1 cellular context compared by ENCODE assay signal in the genomic region with DNA sequence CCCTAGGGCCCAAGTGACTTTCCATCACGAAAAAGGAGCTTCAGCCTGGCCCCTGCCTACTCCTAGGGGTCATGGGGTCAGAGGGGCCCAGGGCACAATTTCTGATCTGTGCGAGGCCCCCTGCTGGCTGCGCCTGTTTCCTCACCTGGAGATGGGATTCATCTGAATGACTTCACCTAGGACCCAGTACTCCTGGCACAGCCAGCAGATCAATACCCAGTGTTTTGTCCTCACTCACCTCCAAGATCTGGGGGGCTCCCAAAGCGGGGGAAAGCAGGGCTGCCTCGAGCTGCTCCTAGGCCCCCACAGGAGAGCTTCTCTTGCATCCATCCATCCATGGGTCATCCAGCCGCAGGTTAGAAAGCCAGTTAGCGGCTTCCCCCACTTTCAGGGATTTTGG.
TF ChIP-seq lines count a peak whose summit lies in the region.

No MANE protein-coding gene starts in this region.

TF ChIP-seq in SK-N-SH, 30 proteins besides CTCF, POLR2A, EP300 and RAD21 (continued from another document):
- no peak for TF ChIP-seq REST (IDR thresholded peaks at IDR 0.05; ENCODE audit: low read depth, low read length)
- no peak for TF ChIP-seq FOXM1 (IDR thresholded peaks at IDR 0.05; ENCODE audit: low read depth)
- TF ChIP-seq TEAD4 (IDR thresholded peaks at IDR 0.05; ENCODE audit: borderline replicate concordance, insufficient read depth): no peak
- no peak for TF ChIP-seq RCOR1 (IDR thresholded peaks at IDR 0.05; ENCODE audit: low read length)
- TF ChIP-seq MEF2A (IDR thresholded peaks at IDR 0.05; ENCODE audit: borderline replicate concordance, low read depth): no peak
- no peak for TF ChIP-seq TAF1 (IDR thresholded peaks at IDR 0.05; ENCODE audit: borderline replicate concordance, low read depth, low read length)
- no peak for TF ChIP-seq USF2 (IDR thresholded peaks at IDR 0.05; ENCODE audit: borderline replicate concordance, low read depth, low read length)
- TF ChIP-seq MXI1 (IDR thresholded peaks at IDR 0.05; ENCODE audit: low read depth, low read length): no peak
- TF ChIP-seq, protein P1, sequence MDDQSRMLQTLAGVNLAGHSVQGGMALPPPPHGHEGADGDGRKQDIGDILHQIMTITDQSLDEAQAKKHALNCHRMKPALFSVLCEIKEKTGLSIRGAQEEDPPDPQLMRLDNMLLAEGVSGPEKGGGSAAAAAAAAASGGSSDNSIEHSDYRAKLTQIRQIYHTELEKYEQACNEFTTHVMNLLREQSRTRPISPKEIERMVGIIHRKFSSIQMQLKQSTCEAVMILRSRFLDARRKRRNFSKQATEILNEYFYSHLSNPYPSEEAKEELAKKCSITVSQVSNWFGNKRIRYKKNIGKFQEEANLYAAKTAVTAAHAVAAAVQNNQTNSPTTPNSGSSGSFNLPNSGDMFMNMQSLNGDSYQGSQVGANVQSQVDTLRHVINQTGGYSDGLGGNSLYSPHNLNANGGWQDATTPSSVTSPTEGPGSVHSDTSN (IDR thresholded peaks at IDR 0.05): no peak
- TF ChIP-seq FOSL2 (IDR thresholded peaks at IDR 0.05; ENCODE audit: borderline replicate concordance, low read depth): no peak
- TF ChIP-seq GABPA (IDR thresholded peaks at IDR 0.05; ENCODE audit: low read depth): no peak
- no peak for TF ChIP-seq SIN3A (IDR thresholded peaks at IDR 0.05; ENCODE audit: borderline replicate concordance, low read depth, low read length)
- no peak for TF ChIP-seq NFIC (IDR thresholded peaks at IDR 0.05; ENCODE audit: borderline replicate concordance)
- TF ChIP-seq, protein P2, sequence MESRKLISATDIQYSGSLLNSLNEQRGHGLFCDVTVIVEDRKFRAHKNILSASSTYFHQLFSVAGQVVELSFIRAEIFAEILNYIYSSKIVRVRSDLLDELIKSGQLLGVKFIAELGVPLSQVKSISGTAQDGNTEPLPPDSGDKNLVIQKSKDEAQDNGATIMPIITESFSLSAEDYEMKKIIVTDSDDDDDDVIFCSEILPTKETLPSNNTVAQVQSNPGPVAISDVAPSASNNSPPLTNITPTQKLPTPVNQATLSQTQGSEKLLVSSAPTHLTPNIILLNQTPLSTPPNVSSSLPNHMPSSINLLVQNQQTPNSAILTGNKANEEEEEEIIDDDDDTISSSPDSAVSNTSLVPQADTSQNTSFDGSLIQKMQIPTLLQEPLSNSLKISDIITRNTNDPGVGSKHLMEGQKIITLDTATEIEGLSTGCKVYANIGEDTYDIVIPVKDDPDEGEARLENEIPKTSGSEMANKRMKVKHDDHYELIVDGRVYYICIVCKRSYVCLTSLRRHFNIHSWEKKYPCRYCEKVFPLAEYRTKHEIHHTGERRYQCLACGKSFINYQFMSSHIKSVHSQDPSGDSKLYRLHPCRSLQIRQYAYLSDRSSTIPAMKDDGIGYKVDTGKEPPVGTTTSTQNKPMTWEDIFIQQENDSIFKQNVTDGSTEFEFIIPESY (IDR thresholded peaks at IDR 0.05; ENCODE audit: borderline replicate concordance, low read depth): no peak
- no peak for TF ChIP-seq NRF1 (IDR thresholded peaks at IDR 0.05; ENCODE audit: low read depth, low read length)
- TF ChIP-seq ELF1 (IDR thresholded peaks at IDR 0.05): no peak
- no peak for TF ChIP-seq YY1 (IDR thresholded peaks at IDR 0.05; ENCODE audit: low read depth)
